Comparison of ENCODE assay signal across 34 cellular contexts in the genomic region with DNA sequence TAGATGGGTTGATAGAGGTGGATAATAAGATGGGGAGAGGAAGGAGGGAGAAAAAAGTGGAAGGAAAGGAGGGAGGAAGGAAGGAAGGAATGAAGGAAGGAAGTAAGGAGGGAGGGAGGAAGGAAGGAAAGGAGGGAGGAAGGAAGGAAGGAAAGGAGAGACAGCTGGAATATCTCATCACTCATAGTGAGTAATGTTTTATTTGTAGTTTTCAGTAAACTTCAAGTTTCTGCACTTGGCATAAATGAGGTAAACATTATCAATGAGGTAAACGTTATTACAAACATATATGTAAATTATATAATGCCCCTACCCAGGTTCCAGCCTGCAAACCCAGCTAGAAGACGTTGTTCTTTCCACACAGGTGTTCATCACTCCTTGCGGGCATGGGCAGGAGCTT.
"Had no signal": no experiment of that assay in that cellular context is flagged by ENCODE, and none has a peak within 500 bp of the region (broad histone marks: within the 10 kb centered on the region; RNA-seq: fewer than 3 reads in every experiment).

No MANE protein-coding gene starts in this region.

- H3K4me1 ChIP-seq: adrenal gland, ascending aorta, body of pancreas, breast epithelium had no signal

- DNase-seq: activated effector memory CD4-positive, alpha-beta T cell treated with anti-CD3 and anti-CD28 coated beads, Interleukin-2, amount 50 U/mL, for 16 hours; activated effector memory CD4-positive, alpha-beta T cell treated with Interleukin-2 at 50 U/mL for 16 hours; activated gamma-delta T cell; activated gamma-delta T cell treated with Interleukin-2 at 50 U/mL for 16 hours; activated naive CD4-positive, alpha-beta T cell; activated naive CD4-positive, alpha-beta T cell treated with anti-CD3 and anti-CD28 coated beads for 36 hours; activated naive CD4-positive, alpha-beta T cell treated with anti-CD3 and anti-CD28 coated beads, Interleukin-2, amount 10 ng/mL, durations not matched to agents 7 days and 5 days; activated naive CD4-positive, alpha-beta T cell treated with anti-CD3 and anti-CD28 coated beads, Interleukin-2, amount 50 U/mL, for 16 hours; activated naive CD4-positive, alpha-beta T cell treated with Interleukin-2 at 50 U/mL for 16 hours; activated naive CD8-positive, alpha-beta T cell treated with anti-CD3 and anti-CD28 coated beads for 36 hours; activated naive CD8-positive, alpha-beta T cell treated with anti-CD3 and anti-CD28 coated beads, Interleukin-2, amount 10 ng/mL, durations not matched to agents 7 days and 5 days; activated naive CD8-positive, alpha-beta T cell treated with anti-CD3 and anti-CD28 coated beads, Interleukin-2, amount 50 U/mL, for 24 hours; activated T-cell treated with anti-CD3 and anti-CD28 coated beads, Interleukin-2, amount 50 U/mL, for 1 hour; activated T-cell treated with anti-CD3 and anti-CD28 coated beads, Interleukin-2, amount 50 U/mL, for 24 hours; activated T-cell treated with anti-CD3 and anti-CD28 coated beads, Interleukin-2, amount 50 U/mL, for 4 hours; activated T-cell treated with anti-CD3 and anti-CD28 coated beads, Interleukin-2, amount 50 U/mL, for 48 hours; activated T-cell treated with anti-CD3 and anti-CD28 coated beads, Interleukin-2, amount 50 U/mL, for 72 hours; adrenal gland; amniotic stem cell; amygdala; anterior cingulate cortex; aorta; brain microvascular endothelial cell; caudate nucleus; central memory CD4-positive, alpha-beta T cell; cerebellar nuclear complex had no signal

- H3K4me3 ChIP-seq: adrenal gland, ascending aorta, body of pancreas, breast epithelium, cardiac muscle cell had no signal

- H3K27ac ChIP-seq: adrenal gland, ascending aorta, body of pancreas, brain microvascular endothelial cell, breast epithelium, cardiac muscle cell had no signal

- ATAC-seq: activated naive CD4-positive, alpha-beta T cell treated with anti-CD3 and anti-CD28 coated beads, Interleukin-2, amount 50 U/mL, for 72 hours; activated naive CD8-positive, alpha-beta T cell treated with anti-CD3 and anti-CD28 coated beads, Interleukin-2, amount 50 U/mL, for 24 hours; activated T-cell treated with anti-CD3 and anti-CD28 coated beads, Interleukin-2, amount 50 U/mL, for 4 hours; activated T-cell treated with anti-CD3 and anti-CD28 coated beads, Interleukin-2, amount 50 U/mL, for 72 hours; activated T-helper 17 cell treated with anti-CD3 and anti-CD28 coated beads, Interleukin-2, amount 50 U/mL, for 72 hours; body of pancreas had no signal

- H3K27me3 ChIP-seq: adrenal gland, ascending aorta, body of pancreas, brain microvascular endothelial cell, cardiac muscle cell had no signal

- H3K36me3 ChIP-seq: adrenal gland, ascending aorta, brain microvascular endothelial cell, breast epithelium, cardiac muscle cell had no signal

- FAIRE-seq: astrocyte, bronchial epithelial cell had no signal

- H3K9me3 ChIP-seq: adrenal gland, ascending aorta, body of pancreas had no signal
